ENCODE assay signal across 18 cellular contexts in genomic region chr14:29716150-29716549, GRCh38.
DNase-seq lines count a peak whose midpoint lies in the region; ATAC-seq and TF ChIP-seq lines count a peak whose summit lies in the region.
"Had no signal": no experiment of that assay in that cellular context is flagged by ENCODE, and none has a peak within 500 bp of the region (broad histone marks: within the 10 kb centered on the region; RNA-seq: fewer than 3 reads in every experiment).

No MANE protein-coding gene starts in this region.

- H3K9me3 Mint-ChIP-seq in activated T-cell treated with anti-CD3 and anti-CD28 coated beads, Interleukin-2, amount 50 U/mL, for 24 hours, result peaks cover 8% of the 10 kb centered on the region

- TF ChIP-seq CTCF in foreskin fibroblast (IDR thresholded peaks at IDR 0.05; ENCODE audit: low read depth, low read length), result no peak

- peaks cover 5% of the 10 kb centered on the region for H3K36me3 ChIP-seq in adipocyte (ENCODE audit: control insufficient read depth, insufficient read depth, low read length, severe bottlenecking)
- H3K36me3 ChIP-seq in subcutaneous abdominal adipose tissue (ENCODE audit: control insufficient read depth in 5 of 5, insufficient read depth in 5 of 5, low read length in 5 of 5), result peaks cover 0 to 2% (median 0%) of the 10 kb centered on the region in 5 donors

- no peak for ATAC-seq in HG02623 (IDR thresholded peaks at IDR 0.05; ENCODE audit: unreplicated experiment)
- ATAC-seq: T-helper 17 cell had no signal

- peak overlapping the region; percentile 38 for H3K27ac ChIP-seq in subcutaneous abdominal adipose tissue (ENCODE audit: low read depth, low read length)

- no peaks in the 10 kb centered on the region for H3K36me3 Mint-ChIP-seq in activated T-cell treated with anti-CD3 and anti-CD28 coated beads, Interleukin-2, amount 50 U/mL, for 24 hours (ENCODE audit: low read depth)
- H3K36me3 Mint-ChIP-seq: CD4-positive, alpha-beta memory T cell; immature natural killer cell had no signal

- H3K4me1 Mint-ChIP-seq in activated T-cell treated with anti-CD3 and anti-CD28 coated beads, Interleukin-2, amount 50 U/mL, for 24 hours (ENCODE audit: low read depth), result no peaks in the 10 kb centered on the region
- H3K4me1 Mint-ChIP-seq: CD4-positive, alpha-beta memory T cell; immature natural killer cell; T-helper 17 cell had no signal

- H3K4me3 Mint-ChIP-seq in activated T-cell treated with anti-CD3 and anti-CD28 coated beads, Interleukin-2, amount 50 U/mL, for 24 hours, result no peak overlapping the region
- H3K4me3 Mint-ChIP-seq: CD4-positive, alpha-beta memory T cell; immature natural killer cell; T-helper 17 cell had no signal

- H3K4me1 ChIP-seq in adipocyte (ENCODE audit: control insufficient read depth, insufficient read depth, low read length), result peaks cover 19% of the 10 kb centered on the region
- H3K4me1 ChIP-seq in subcutaneous abdominal adipose tissue (ENCODE audit: control insufficient read depth in 5 of 5, insufficient read depth in 5 of 5, low read length in 5 of 5), result peaks cover 0 to 12% (median 7%) of the 10 kb centered on the region in 5 donors

- H3K9me3 ChIP-seq in adipocyte (ENCODE audit: control insufficient read depth, low read length) (no peaks in the 10 kb centered on the region), subcutaneous abdominal adipose tissue (ENCODE audit: control insufficient read depth in 5 of 5, low read length in 5 of 5) (no peaks in the 10 kb centered on the region)

- no peak overlapping the region for H3K27ac Mint-ChIP-seq in activated T-cell treated with anti-CD3 and anti-CD28 coated beads, Interleukin-2, amount 50 U/mL, for 24 hours
- H3K27ac Mint-ChIP-seq: CD4-positive, alpha-beta memory T cell; immature natural killer cell; T-helper 17 cell had no signal

- DNase-seq in NCI-H82 (lab: John Stamatoyannopoulos, UW) (peak; percentile 12), NCI-H82 treated with DMSO at 0.1 percent for 48 hours (lab: John Stamatoyannopoulos, UW; ENCODE audit: unreplicated experiment) (no peak), adipocyte (ENCODE audit: low read depth) (peak; percentile 57), foreskin fibroblast (peak; percentile 67 to 84), T-helper 2 cell (no peak)
- no peak for DNase-seq in activated T-cell treated with anti-CD3 and anti-CD28 coated beads, Interleukin-2, amount 50 U/mL, for 24 hours
- DNase-seq: 8988T; activated CD4-positive, CD25-positive, alpha-beta regulatory T cell treated with anti-CD3 and anti-CD28 coated beads, Interleukin-2, amount 50 U/mL, for 72 hours; activated naive CD4-positive, alpha-beta T cell treated with Interleukin-2 at 50 U/mL for 16 hours; CD4-positive, alpha-beta memory T cell; effector CD8-positive, alpha-beta T cell; immature natural killer cell; NCI-H2107; nucleus accumbens; stimulated activated CD4-positive, alpha-beta T cell treated with anti-CD3 and anti-CD28 coated beads, Interleukin-4, amount 100 ng/mL, for 24 hours; T-helper 17 cell had no signal

- H3K9ac ChIP-seq in adipocyte (ENCODE audit: low read length), result peak overlapping the region; percentile 14
- peak overlapping the region in 1 of 5 donors; percentile 56 for H3K9ac ChIP-seq in subcutaneous abdominal adipose tissue (ENCODE audit: low read length in 5 of 5)

- H3K4me3 ChIP-seq in adipocyte (ENCODE audit: low read length) (no peak overlapping the region), foreskin fibroblast (ENCODE audit: low read depth in 1 of 2, low read length in 2 of 2) (no peak overlapping the region), subcutaneous abdominal adipose tissue (ENCODE audit: low read depth in 1 of 5, low read length in 5 of 5) (no peak overlapping the region)

- H3K27me3 Mint-ChIP-seq in activated T-cell treated with anti-CD3 and anti-CD28 coated beads, Interleukin-2, amount 50 U/mL, for 24 hours, result no peaks in the 10 kb centered on the region
- H3K27me3 Mint-ChIP-seq: CD4-positive, alpha-beta memory T cell; T-helper 17 cell had no signal

- H3K27me3 ChIP-seq in adipocyte (replicated peaks; ENCODE audit: control insufficient read depth, insufficient read depth, low read length) (no peaks in the 10 kb centered on the region), subcutaneous abdominal adipose tissue (ENCODE audit: control insufficient read depth in 5 of 5, insufficient read depth in 4 of 5, low read length in 5 of 5) (no peaks in the 10 kb centered on the region)

Comparison
In these comparisons a context has a peak if more than half of its experiments do, and no peak if none do; other contexts are left out.
1. DNase-seq: peak in NCI-H82 (single experiment), adipocyte (single experiment) and foreskin fibroblast (2 of 2); none in NCI-H82 treated with DMSO at 0.1 percent for 48 hours (single experiment), T-helper 2 cell (0 of 5) and activated T-cell treated with anti-CD3 and anti-CD28 coated beads, Interleukin-2, amount 50 U/mL, for 24 hours (single experiment).